Comparison of ENCODE assay signal across 14 cellular contexts in genomic region chr4:100517864-100518341, GRCh38. TPM values are rescaled to one million over a fixed set of nuclear protein-coding genes. Genes with fewer than 3 reads are reported as not detected.
DNase-seq lines count a peak whose midpoint lies in the region; ATAC-seq, FAIRE-seq and TF ChIP-seq lines count a peak whose summit lies in the region.
"Had no signal": no experiment of that assay in that cellular context is flagged by ENCODE, and none has a peak within 500 bp of the region (broad histone marks: within the 10 kb centered on the region; RNA-seq: fewer than 3 reads in every experiment).

Gene EMCN, minus strand, starts transcription at chr4:100518022. Its CDS starts 108 bp downstream, at chr4:100517914.

- in situ Hi-C loops in HepG2 (cut with HindIII; ENCODE audit: extremely low pct_ligation_motif_present, low pct_unique_long_range_greater_than_20kb): no loop called here

- POLR2A ChIA-PET in HepG2 (lab: Yijun Ruan, JAX): no interaction called here

- no peak within 1 kb of the TSS for H3K4ac ChIP-seq in trophoblast cell (ENCODE audit: low read depth, low read length)

- H3K4me2 ChIP-seq in HepG2 (ENCODE audit: low read depth, low read length) (no peak within 1 kb of the TSS), trophoblast cell (ENCODE audit: low read length) (no peak within 1 kb of the TSS), MM.1S (ENCODE audit: low read depth, low read length) (no peak within 1 kb of the TSS)
- H3K4me2 ChIP-seq: hepatocyte had no signal

- H3K23ac ChIP-seq in trophoblast cell (ENCODE audit: low read length): no peak within 1 kb of the TSS

- H3K18ac ChIP-seq in trophoblast cell (ENCODE audit: low read length): no peak within 1 kb of the TSS

- no peaks in the 10 kb centered on the region for H3K79me1 ChIP-seq in trophoblast cell (ENCODE audit: low read length)

- H2AK5ac ChIP-seq in trophoblast cell (ENCODE audit: low read length): no peak within 1 kb of the TSS

- CTCF ChIA-PET in HepG2 (lab: Yijun Ruan, JAX; ENCODE audit: low intra/inter-chr PET ratio, low total read pairs): no interaction called here

- TF ChIP-seq POLR2A in right lobe of liver (IDR thresholded peaks at IDR 0.05) (no peak), HepG2 (IDR thresholded peaks at IDR 0.05; ENCODE audit: insufficient read depth in 1 of 2, low read depth in 2 of 2, low read length in 2 of 2) (no peak), GM12892 (IDR thresholded peaks at IDR 0.05; ENCODE audit: low read depth, low read length) (no peak)

- no peak within 1 kb of the TSS for H2AFZ ChIP-seq in HepG2 (ENCODE audit: low read length)
- H2AFZ ChIP-seq in trophoblast cell (ENCODE audit: insufficient read depth, low read length, poor library complexity): no peak within 1 kb of the TSS
- H2AFZ ChIP-seq in MM.1S (ENCODE audit: low read length): no peak within 1 kb of the TSS
- H2AFZ ChIP-seq: hepatocyte had no signal

- H3K36me3 ChIP-seq in right lobe of liver (no peaks in the 10 kb centered on the region), HepG2 (replicated peaks in 1 of 2; ENCODE audit: control insufficient read depth in 1 of 2, insufficient read depth in 2 of 2, low read length in 2 of 2) (no peaks in the 10 kb centered on the region), trophoblast cell (ENCODE audit: control insufficient read depth in 1 of 2, insufficient read depth in 2 of 2, low read length in 2 of 2) (no peaks in the 10 kb centered on the region), MM.1S (replicated peaks; ENCODE audit: insufficient read depth, low read length) (no peaks in the 10 kb centered on the region)

- no peaks in the 10 kb centered on the region for H4K20me1 ChIP-seq in HepG2 (ENCODE audit: insufficient read depth, low read length)
- no peaks in the 10 kb centered on the region for H4K20me1 ChIP-seq in MM.1S (ENCODE audit: insufficient read depth, low read length)

- H4K8ac ChIP-seq in trophoblast cell (ENCODE audit: low read depth, low read length): no peak within 1 kb of the TSS

- H3K9me3 ChIP-seq in right lobe of liver (no peaks in the 10 kb centered on the region), HepG2 (ENCODE audit: low read length) (no peaks in the 10 kb centered on the region), trophoblast cell (ENCODE audit: insufficient read depth, low read depth, low read length) (no peaks in the 10 kb centered on the region), MM.1S (replicated peaks; ENCODE audit: insufficient read depth, low read length) (no peaks in the 10 kb centered on the region)

- H3K14ac ChIP-seq in trophoblast cell (ENCODE audit: low read length): no peak within 1 kb of the TSS

- no peak within 1 kb of the TSS for H4K91ac ChIP-seq in trophoblast cell (ENCODE audit: low read depth, low read length)

- no peak within 1 kb of the TSS for H4K12ac ChIP-seq in trophoblast cell (ENCODE audit: low read depth, low read length)

- H3K27ac ChIP-seq in right lobe of liver: peak within 1 kb of the TSS in 2 of 3 donors; percentile 20 to 41
- no peak within 1 kb of the TSS for H3K27ac ChIP-seq in HepG2 (ENCODE audit: extremely low read length, insufficient read depth, low read length)
- no peak within 1 kb of the TSS for H3K27ac ChIP-seq in trophoblast cell (ENCODE audit: low read depth, low read length)
- H3K27ac ChIP-seq in MM.1S (ENCODE audit: low read length): no peak within 1 kb of the TSS
- H3K27ac ChIP-seq: hepatocyte, HL-60 had no signal

- TF ChIP-seq CTCF in right lobe of liver (IDR thresholded peaks at IDR 0.05): no peak
- no peak for TF ChIP-seq CTCF in HepG2 (CRISPR knock-in tag; IDR thresholded peaks at IDR 0.05)
- no peak for TF ChIP-seq CTCF in MM.1S (IDR thresholded peaks at IDR 0.05; ENCODE audit: low read length)

- no TSS peak for BruUV-seq in HepG2 (replicated peaks; lab: Mats Ljungman, UMichigan)

- FAIRE-seq in HepG2 (lab: Jason Lieb, UNC) (no peak), GM12892 (lab: Jason Lieb, UNC) (no peak)
- FAIRE-seq: colon had no signal

- H3K4me3 ChIP-seq in right lobe of liver (peak within 1 kb of the TSS in 2 of 3 donors; percentile 3 to 13), HepG2 (replicated peaks in 1 of 3; ENCODE audit: insufficient read depth in 1 of 3, low read depth in 2 of 3, low read length in 3 of 3) (no peak within 1 kb of the TSS), trophoblast cell (ENCODE audit: low read depth, low read length) (no peak within 1 kb of the TSS), MM.1S (ENCODE audit: low read length) (no peak within 1 kb of the TSS)
- H3K4me3 ChIP-seq: hepatocyte had no signal

- no peak within 1 kb of the TSS for H2BK120ac ChIP-seq in trophoblast cell (ENCODE audit: insufficient read depth, low read length, poor library complexity)

- H2BK12ac ChIP-seq in trophoblast cell (ENCODE audit: low read length): no peak within 1 kb of the TSS

- intact Hi-C loops in right lobe of liver (cut with DNase I) (no loop called here), HepG2 (cut with micrococcal nuclease; ENCODE audit: unreplicated experiment) (no loop called here), cardiac septum (cut with DNase I) (loop anchor here (2.0 to 5.0 kb wide), 4 partner anchors 73 to 219 kb away; no protein-coding TSS in a partner anchor)

- H3K4me1 ChIP-seq in right lobe of liver (no peaks in the 10 kb centered on the region), HepG2 (ENCODE audit: insufficient read depth, low read length) (no peaks in the 10 kb centered on the region), trophoblast cell (ENCODE audit: control insufficient read depth in 1 of 2, insufficient read depth in 2 of 2, low read length in 2 of 2) (no peaks in the 10 kb centered on the region), MM.1S (ENCODE audit: low read length) (peaks cover 5% of the 10 kb centered on the region; the same call in 1 of the 2 replicates)

- no peak for TF ChIP-seq EP300 in HepG2 (IDR thresholded peaks at IDR 0.05; ENCODE audit: low read depth in 2 of 2, low read length in 2 of 2)
- no peak for TF ChIP-seq EP300 in HepG2 (CRISPR knock-in tag; IDR thresholded peaks at IDR 0.05; ENCODE audit: borderline replicate concordance)

- no peak within 1 kb of the TSS for H2BK5ac ChIP-seq in trophoblast cell (ENCODE audit: low read depth, low read length, poor library complexity)

- no peaks in the 10 kb centered on the region for H3K27me3 ChIP-seq in right lobe of liver
- no peaks in the 10 kb centered on the region for H3K27me3 ChIP-seq in HepG2 (ENCODE audit: control insufficient read depth in 1 of 2, insufficient read depth in 2 of 2, low read length in 2 of 2)
- no peaks in the 10 kb centered on the region for H3K27me3 ChIP-seq in trophoblast cell (ENCODE audit: insufficient read depth, low read length)
- no peaks in the 10 kb centered on the region for H3K27me3 ChIP-seq in MM.1S (replicated peaks; ENCODE audit: insufficient read depth, low read length)
- H3K27me3 ChIP-seq: hepatocyte had no signal

- H3K79me2 ChIP-seq in HepG2 (ENCODE audit: insufficient read depth, low read length) (no peaks in the 10 kb centered on the region), trophoblast cell (ENCODE audit: control insufficient read depth, insufficient read depth, low read length, poor library complexity) (no peaks in the 10 kb centered on the region), MM.1S (ENCODE audit: low read length) (no peaks in the 10 kb centered on the region)
- H3K79me2 ChIP-seq: hepatocyte had no signal

- no peaks in the 10 kb centered on the region for H3K9me2 ChIP-seq in MM.1S (replicated peaks; ENCODE audit: insufficient read depth, low read length)

- no peak for DNase-seq in right lobe of liver
- no peak for DNase-seq in HepG2 (ENCODE audit: low spot score)
- no peak for DNase-seq in cardiac septum (ENCODE audit: low spot score)
- no peak for DNase-seq in trophoblast cell
- no peak for DNase-seq in COLO668 (lab: John Stamatoyannopoulos, UW; ENCODE audit: unreplicated experiment)
- no peak for DNase-seq in MM.1S
- no peak for DNase-seq in NK-92 (lab: John Stamatoyannopoulos, UW; ENCODE audit: unreplicated experiment)
- DNase-seq in GM12892 (ENCODE audit: insufficient read length): no peak
- DNase-seq: DMS79 treated with DMSO at 0.1 percent for 48 hours, NCI-H446 treated with DMSO at 0.1 percent for 48 hours had no signal

- ATAC-seq in right lobe of liver (peak; percentile 35 to 66 (median 48)), HepG2 (no peak)

- no peak for TF ChIP-seq RAD21 in HepG2 (CRISPR knock-in tag; IDR thresholded peaks at IDR 0.05)

- H3K9ac ChIP-seq in HepG2 (ENCODE audit: insufficient read depth, low read depth, low read length) (no peak within 1 kb of the TSS), trophoblast cell (ENCODE audit: low read length) (peak within 1 kb of the TSS; percentile 29), MM.1S (ENCODE audit: low read length) (no peak within 1 kb of the TSS)

- WGBS in right lobe of liver (ENCODE audit: insufficient coverage, low coverage, low lambda C conversion rate, missing lambda C conversion rate): 16% methylated on average over 3 of the region's 3 CpGs
- WGBS in HepG2 (ENCODE audit: low lambda C conversion rate): 1% methylated on average over 3 of the region's 3 CpGs
- no CpG with 5 or more reads among the region's 3 CpGs for WGBS in trophoblast cell (ENCODE audit: extremely low coverage, insufficient coverage, insufficient read length)

- H3F3A ChIP-seq in MM.1S (ENCODE audit: insufficient read depth, low read length): no peaks in the 10 kb centered on the region

RNA-seq across cellular contexts. Expression of gene EMCN, which starts in this region (rescaled TPM):
- total RNA-seq in right lobe of liver (1 to 10 TPM; 1.9 to 6.8 (median 3.5) TPM), HepG2 (2016; rRNA removed; fragmentation: Illumina TruSeq; extraction: Trizol) (not detected in 2 replicates), cardiac septum (27.5 TPM)
- total RNA-seq in HepG2 (2016; cell fraction: cytosol; rRNA removed; fragmentation: Illumina TruSeq; extraction: Trizol; ENCODE audit: low read depth): not detected in 2 replicates
- total RNA-seq in HepG2 (2016; cell fraction: insoluble cytoplasmic fraction; rRNA removed; fragmentation: Illumina TruSeq; extraction: Trizol): not detected in 2 replicates
- total RNA-seq in HepG2 (2016; cell fraction: membrane; rRNA removed; fragmentation: Illumina TruSeq; extraction: Trizol): not detected in 2 replicates
- total RNA-seq in HepG2 (2016; cell fraction: nucleus; rRNA removed; fragmentation: Illumina TruSeq; extraction: Trizol): not detected in 2 replicates
- not detected in 2 replicates for polyA plus RNA-seq in HepG2 (2011; rRNA removed)
- polyA plus RNA-seq in HepG2 (2011; cell fraction: cytosol; rRNA removed): not detected in 2 replicates
- polyA plus RNA-seq in HepG2 (2011; cell fraction: nucleus; rRNA removed): not detected in 2 replicates
- not detected in 2 replicates for polyA plus RNA-seq in HepG2 (2012)
- polyA plus RNA-seq in HepG2 (2016; cell fraction: cytosol; fragmentation: Illumina TruSeq; extraction: Trizol; ENCODE audit: low read depth): not detected in 2 replicates
- not detected in 2 replicates for polyA plus RNA-seq in HepG2 (2016; cell fraction: insoluble cytoplasmic fraction; fragmentation: Illumina TruSeq; extraction: Trizol; ENCODE audit: low read depth)
- not detected in 2 replicates for polyA plus RNA-seq in HepG2 (2016; cell fraction: membrane; fragmentation: Illumina TruSeq; extraction: Trizol; ENCODE audit: low read depth)
- not detected in 2 replicates for polyA plus RNA-seq in HepG2 (2016; cell fraction: nucleus; fragmentation: Illumina TruSeq; extraction: Trizol; ENCODE audit: insufficient read depth, low read depth)
- not detected in 2 replicates for polyA minus RNA-seq in HepG2 (2011; rRNA and poly(A)+ RNA removed; ENCODE audit: low replicate concordance)
- not detected in 2 replicates for polyA minus RNA-seq in HepG2 (2011; cell fraction: cytosol; rRNA and poly(A)+ RNA removed)
- polyA minus RNA-seq in HepG2 (2011; cell fraction: nucleus; rRNA and poly(A)+ RNA removed): not detected in 2 replicates
- polyA plus RNA-seq in trophoblast cell (2013): 0.01 and 0.05 TPM in 2 replicates
- not detected for polyA plus RNA-seq in GM12892 (2012; ENCODE audit: missing spikeins)
- total RNA-seq: A172 had no signal

Comparison
In these comparisons a context has a peak if more than half of its experiments do, and no peak if none do; other contexts are left out.
1. H3K27ac ChIP-seq: peak in right lobe of liver (2 of 3); none in HepG2 (single experiment), trophoblast cell (single experiment) and MM.1S (single experiment).
2. H3K4me3 ChIP-seq: peak in right lobe of liver (2 of 3); none in HepG2 (0 of 3), trophoblast cell (single experiment) and MM.1S (single experiment).